In genomic region chr19:6516659-6517291, GRCh38 we compare ENCODE assay signal across 8 cellular contexts. TPM values are rescaled to one million over a fixed set of nuclear protein-coding genes. Genes with fewer than 3 reads are reported as not detected.
DNase-seq lines count a peak whose midpoint lies in the region; ATAC-seq and TF ChIP-seq lines count a peak whose summit lies in the region.

No MANE protein-coding gene starts in this region.

- H3K27me3 ChIP-seq in left lung, result no peaks in the 10 kb centered on the region

- H3K27me3 Mint-ChIP-seq in activated CD4-positive, alpha-beta T cell treated with anti-CD3 and anti-CD28 coated beads, Interleukin-2, amount 10 ng/mL, durations not matched to agents 7 days and 5 days, result no peaks in the 10 kb centered on the region

- H3K36me3 Mint-ChIP-seq in activated CD4-positive, alpha-beta T cell treated with anti-CD3 and anti-CD28 coated beads, Interleukin-2, amount 10 ng/mL, durations not matched to agents 7 days and 5 days (ENCODE audit: low read depth), result no peaks in the 10 kb centered on the region

- POLR2A ChIA-PET in activated CD4-positive, alpha-beta T cell treated with anti-CD3 and anti-CD28 coated beads, Interleukin-2, amount 10 ng/mL, durations not matched to agents 7 days and 5 days (lab: Charles Lee), result interaction anchor here (0.6 to 1.1 kb wide), 2 partner anchors 221 to 237 kb away, joined by 3 to 4 read pairs; partner anchors contain the start of gene GPR108

- peak overlapping the region; percentile 89 for H3K27ac Mint-ChIP-seq in activated CD4-positive, alpha-beta T cell treated with anti-CD3 and anti-CD28 coated beads, Interleukin-2, amount 10 ng/mL, durations not matched to agents 7 days and 5 days

- H3K27ac ChIP-seq in left lung, result peak overlapping the region; percentile 80

- peak overlapping the region; percentile 65 to 74 for H3K4me3 ChIP-seq in left lung

- H3K4me1 Mint-ChIP-seq in activated CD4-positive, alpha-beta T cell treated with anti-CD3 and anti-CD28 coated beads, Interleukin-2, amount 10 ng/mL, durations not matched to agents 7 days and 5 days, result peaks cover 32% of the 10 kb centered on the region

- ATAC-seq in HG03095 (IDR thresholded peaks at IDR 0.05; ENCODE audit: unreplicated experiment) (peak; percentile 33), left lung (peak; percentile 89), HG03378 (IDR thresholded peaks at IDR 0.05; ENCODE audit: unreplicated experiment) (no peak)

- TF ChIP-seq CTCF in GM13976 (IDR thresholded peaks at IDR 0.05; ENCODE audit: borderline replicate concordance, control extremely low read depth, extremely low read depth, insufficient read depth, missing control alignments) (peak; percentile 99), left lung (IDR thresholded peaks at IDR 0.05) (peak; percentile 96 to 98)

- intact Hi-C loops in left lung (cut with DNase I), result loop anchor here in 1 of 2 donors (10.0 kb wide), 1 partner anchor 118 kb away; no protein-coding TSS in a partner anchor

- H3K36me3 ChIP-seq in left lung, result no peaks in the 10 kb centered on the region

- no peaks in the 10 kb centered on the region for H3K9me3 ChIP-seq in left lung

- DNase-seq in GM13976 (ENCODE audit: low spot score) (peak; percentile 88), NCI-H524 treated with DMSO at 0.1 percent for 48 hours (lab: John Stamatoyannopoulos, UW) (peak; percentile 18), dedifferentiated amniotic fluid mesenchymal stem cell (ENCODE audit: extremely low spot score) (peak; percentile 83), left lung (peak; percentile 92 to 100)
- peak; percentile 92 for DNase-seq in activated CD4-positive, alpha-beta T cell treated with anti-CD3 and anti-CD28 coated beads, Interleukin-2, amount 10 ng/mL, durations not matched to agents 7 days and 5 days
- DNase-seq in stimulated activated CD4-positive, alpha-beta T cell treated with anti-CD3 and anti-CD28 coated beads, Interleukin-1b, Interleukin-23, amount 100 ng/mL, for 4 hours (ENCODE audit: low read depth in 2 of 2), result peak; percentile 94 to 97

- no peaks in the 10 kb centered on the region for H3K9me3 Mint-ChIP-seq in activated CD4-positive, alpha-beta T cell treated with anti-CD3 and anti-CD28 coated beads, Interleukin-2, amount 10 ng/mL, durations not matched to agents 7 days and 5 days

- in situ Hi-C loops in GM13976 (cut with MboI; ENCODE audit: low sequenced_read_pairs, unreplicated experiment), result loop anchor here (25.0 kb wide), 1 partner anchor 346 kb away; no protein-coding TSS in a partner anchor

- peak overlapping the region; percentile 89 for H3K4me3 Mint-ChIP-seq in activated CD4-positive, alpha-beta T cell treated with anti-CD3 and anti-CD28 coated beads, Interleukin-2, amount 10 ng/mL, durations not matched to agents 7 days and 5 days

- peaks cover 0 to 22% of the 10 kb centered on the region in 2 donors for H3K4me1 ChIP-seq in left lung

- CTCF ChIA-PET in activated CD4-positive, alpha-beta T cell treated with anti-CD3 and anti-CD28 coated beads, Interleukin-2, amount 10 ng/mL, durations not matched to agents 7 days and 5 days (lab: Charles Lee), result interaction anchor here (0.6 to 3.3 kb wide), 27 partner anchors 9 to 347 kb away, joined by 3 to 21 read pairs (median 4); partner anchors contain the start of genes DENND1C, GPR108, TNFSF14 and TNFSF9

RNA-seq across cellular contexts. Expression of gene TNFSF9, which starts 14.1 kb away (rescaled TPM):
- total RNA-seq in activated CD4-positive, alpha-beta T cell treated with anti-CD3 and anti-CD28 coated beads, Interleukin-2, amount 10 ng/mL, durations not matched to agents 7 days and 5 days, result 1 to 10 TPM; 1.1 to 1.5 TPM
- total RNA-seq in left lung, result 10 to 100 TPM in 1 of 2 donors, 1 to 10 TPM in 1; 5.5 to 10.2 TPM

RNA-seq across cellular contexts. Expression of gene TUBB4A, which starts 14.7 kb away (rescaled TPM):
- total RNA-seq in activated CD4-positive, alpha-beta T cell treated with anti-CD3 and anti-CD28 coated beads, Interleukin-2, amount 10 ng/mL, durations not matched to agents 7 days and 5 days, result 1 to 10 TPM; 1.2 to 2.5 TPM
- total RNA-seq in left lung, result under 1 TPM; 0.35 to 0.65 TPM

RNA-seq across cellular contexts. Expression of gene DENND1C, which starts 35.2 kb away (rescaled TPM):
- 100 to 1,000 TPM in 1 of 2 experiments, 10 to 100 TPM in 1; 100.0 to 104 TPM for total RNA-seq in activated CD4-positive, alpha-beta T cell treated with anti-CD3 and anti-CD28 coated beads, Interleukin-2, amount 10 ng/mL, durations not matched to agents 7 days and 5 days
- total RNA-seq in left lung, result 10 to 100 TPM in 1 of 2 donors, 1 to 10 TPM in 1; 6.7 to 11.8 TPM

RNA-seq across cellular contexts. Expression of gene CRB3, which starts 52.7 kb away (rescaled TPM):
- under 1 TPM; 0.33 to 0.64 TPM for total RNA-seq in activated CD4-positive, alpha-beta T cell treated with anti-CD3 and anti-CD28 coated beads, Interleukin-2, amount 10 ng/mL, durations not matched to agents 7 days and 5 days
- total RNA-seq in left lung, result 10 to 100 TPM; 38.1 to 78.8 TPM

RNA-seq across cellular contexts. Expression of gene SLC25A23, which starts 57.2 kb away (rescaled TPM):
- 10 to 100 TPM; 19.4 to 24.8 TPM for total RNA-seq in activated CD4-positive, alpha-beta T cell treated with anti-CD3 and anti-CD28 coated beads, Interleukin-2, amount 10 ng/mL, durations not matched to agents 7 days and 5 days
- total RNA-seq in left lung, result 100 to 1,000 TPM in 1 of 2 donors, 10 to 100 TPM in 1; 57.9 to 118 TPM

Comparison
In these comparisons a context has a peak if more than half of its experiments do, and no peak if none do; other contexts are left out.
1. DNase-seq: peak in every context shown above with its lines; median percentile 96 in left lung; 96 in stimulated activated CD4-positive, alpha-beta T cell treated with anti-CD3 and anti-CD28 coated beads, Interleukin-1b, Interleukin-23, amount 100 ng/mL, for 4 hours; 92 in activated CD4-positive, alpha-beta T cell treated with anti-CD3 and anti-CD28 coated beads, Interleukin-2, amount 10 ng/mL, durations not matched to agents 7 days and 5 days; 88 in GM13976; 83 in dedifferentiated amniotic fluid mesenchymal stem cell; 18 in NCI-H524 treated with DMSO at 0.1 percent for 48 hours.
2. RNA of gene DENND1C, which starts 35.2 kb away (total RNA-seq): 100.0 to 104 TPM in activated CD4-positive, alpha-beta T cell treated with anti-CD3 and anti-CD28 coated beads, Interleukin-2, amount 10 ng/mL, durations not matched to agents 7 days and 5 days; 6.7 to 11.8 TPM in left lung; every median in the first group is over 4 times any median in the second.